Comparison of ENCODE assay signal across 38 cellular contexts in genomic region chrX:70279081-70279480, GRCh38. TPM values are rescaled to one million over a fixed set of nuclear protein-coding genes. Genes with fewer than 3 reads are reported as not detected.
"Had no signal": no experiment of that assay in that cellular context is flagged by ENCODE, and none has a peak within 500 bp of the region (broad histone marks: within the 10 kb centered on the region; RNA-seq: fewer than 3 reads in every experiment).

No MANE protein-coding gene starts in this region.

- H3K36me3 ChIP-seq: MG63 had no signal

- H3K27me3 ChIP-seq: MG63 had no signal

- H3K4me3 ChIP-seq: MG63 had no signal

- H3K27ac ChIP-seq: KMS-11 had no signal

- DNase-seq: Karpas-422, Kasumi-1, MG63, MM.1S, MV-4-11, NCI-H1048, NCI-H1092, NCI-H1092 treated with DMSO at 0.1 percent for 48 hours, NCI-H1105, NCI-H1105 treated with DMSO at 0.1 percent for 48 hours, NCI-H1417, NCI-H1417 treated with DMSO at 0.1 percent for 48 hours, NCI-H1436, NCI-H1436 treated with DMSO at 0.1 percent for 48 hours, NCI-H146, NCI-H1694, NCI-H1694 treated with DMSO at 0.1 percent for 48 hours, NCI-H187, NCI-H187 treated with DMSO at 0.1 percent for 48 hours, NCI-H1930, NCI-H2029, NCI-H2029 treated with DMSO at 0.1 percent for 48 hours, NCI-H2081, NCI-H2081 treated with DMSO at 0.1 percent for 48 hours, NCI-H2107, NCI-H2171, NCI-H2171 treated with DMSO at 0.1 percent for 48 hours, NCI-H2227 treated with DMSO at 0.1 percent for 48 hours, NCI-H226, NCI-H345, NCI-H446, NCI-H446 treated with DMSO at 0.1 percent for 48 hours, NCI-H510A had no signal

- H3K9me3 ChIP-seq: MG63 had no signal

RNA-seq across cellular contexts. Expression of gene RAB41, which starts 2.9 kb away (rescaled TPM):
- total RNA-seq: LHCN-M2, M059J, MCF 10A, NCI-H460 had no signal

RNA-seq across cellular contexts. Expression of gene ARR3, which starts 10.9 kb away (rescaled TPM):
- total RNA-seq: LHCN-M2, M059J, MCF 10A, NCI-H460 had no signal

RNA-seq across cellular contexts. Expression of gene P2RY4, which starts 19.1 kb away (rescaled TPM):
- total RNA-seq: LHCN-M2, MCF 10A, NCI-H460 had no signal
